In genomic region chr4:10729366-10729765, GRCh38 we compare ENCODE assay signal across 11 cellular contexts. TPM values are rescaled to one million over a fixed set of nuclear protein-coding genes. Genes with fewer than 3 reads are reported as not detected.
DNase-seq lines count a peak whose midpoint lies in the region; ATAC-seq lines count a peak whose summit lies in the region.
"Had no signal": no experiment of that assay in that cellular context is flagged by ENCODE, and none has a peak within 500 bp of the region (broad histone marks: within the 10 kb centered on the region; RNA-seq: fewer than 3 reads in every experiment).

No MANE protein-coding gene starts in this region.

- CTCF ChIA-PET in activated CD4-positive, alpha-beta T cell treated with anti-CD3 and anti-CD28 coated beads for 36 hours (lab: Charles Lee) = no interaction called here

- H3K9me3 Mint-ChIP-seq in activated CD4-positive, alpha-beta T cell treated with anti-CD3 and anti-CD28 coated beads, Interleukin-2, amount 10 ng/mL, durations not matched to agents 24 days and 14 days = peaks cover 17% of the 10 kb centered on the region
- no peaks in the 10 kb centered on the region for H3K9me3 Mint-ChIP-seq in activated CD4-positive, alpha-beta T cell treated with anti-CD3 and anti-CD28 coated beads for 36 hours (ENCODE audit: low read depth)
- peaks cover 15% of the 10 kb centered on the region for H3K9me3 Mint-ChIP-seq in stimulated activated naive CD8-positive, alpha-beta T cell treated with anti-CD3 and anti-CD28 coated beads, Interleukin-15, Interleukin-2, amounts not matched to agents 100 ng/mL and 50 ng/mL, for 24 hours
- peaks cover 0 to 6% of the 10 kb centered on the region in 2 donors for H3K9me3 Mint-ChIP-seq in stimulated activated naive CD8-positive, alpha-beta T cell treated with anti-CD3 and anti-CD28 coated beads, Interleukin-15, amount 100 ng/mL, for 72 hours
- no peaks in the 10 kb centered on the region for H3K9me3 Mint-ChIP-seq in activated naive CD8-positive, alpha-beta T cell (ENCODE audit: low read depth)
- H3K9me3 Mint-ChIP-seq in stimulated activated naive B cell treated with anti-CD40 and anti-IgM and Interleukin-4, amounts not matched to agents 10 μg/mL and 1 μg/mL and 100 μg/mL, for 72 hours = peaks cover 5 to 8% of the 10 kb centered on the region in 2 donors

- intact Hi-C loops in activated CD4-positive, alpha-beta T cell treated with anti-CD3 and anti-CD28 coated beads, Interleukin-2, amount 10 ng/mL, durations not matched to agents 24 days and 14 days (cut with micrococcal nuclease) = no loop called here
- intact Hi-C loops in activated CD4-positive, alpha-beta T cell treated with anti-CD3 and anti-CD28 coated beads for 36 hours (cut with DNase I, micrococcal nuclease) = no loop called here

- H3K36me3 Mint-ChIP-seq in activated CD4-positive, alpha-beta T cell treated with anti-CD3 and anti-CD28 coated beads, Interleukin-2, amount 10 ng/mL, durations not matched to agents 24 days and 14 days (ENCODE audit: low read depth) = peaks cover 11% of the 10 kb centered on the region
- no peaks in the 10 kb centered on the region for H3K36me3 Mint-ChIP-seq in activated CD4-positive, alpha-beta T cell treated with anti-CD3 and anti-CD28 coated beads for 36 hours (ENCODE audit: low read depth)
- H3K36me3 Mint-ChIP-seq in stimulated activated naive CD8-positive, alpha-beta T cell treated with anti-CD3 and anti-CD28 coated beads, Interleukin-15, Interleukin-2, amounts not matched to agents 100 ng/mL and 50 ng/mL, for 24 hours (ENCODE audit: low read depth) = no peaks in the 10 kb centered on the region
- H3K36me3 Mint-ChIP-seq in activated naive CD8-positive, alpha-beta T cell = no peaks in the 10 kb centered on the region
- peaks cover 5 to 9% of the 10 kb centered on the region in 2 donors for H3K36me3 Mint-ChIP-seq in stimulated activated naive B cell treated with anti-CD40 and anti-IgM and Interleukin-4, amounts not matched to agents 10 μg/mL and 1 μg/mL and 100 μg/mL, for 72 hours

- peak overlapping the region; percentile 97 for H3K27ac Mint-ChIP-seq in activated CD4-positive, alpha-beta T cell treated with anti-CD3 and anti-CD28 coated beads, Interleukin-2, amount 10 ng/mL, durations not matched to agents 24 days and 14 days
- no peak overlapping the region for H3K27ac Mint-ChIP-seq in activated CD4-positive, alpha-beta T cell treated with anti-CD3 and anti-CD28 coated beads for 36 hours
- peak overlapping the region; percentile 94 for H3K27ac Mint-ChIP-seq in stimulated activated naive CD8-positive, alpha-beta T cell treated with anti-CD3 and anti-CD28 coated beads, Interleukin-15, Interleukin-2, amounts not matched to agents 100 ng/mL and 50 ng/mL, for 24 hours
- H3K27ac Mint-ChIP-seq in stimulated activated naive CD8-positive, alpha-beta T cell treated with anti-CD3 and anti-CD28 coated beads, Interleukin-15, amount 100 ng/mL, for 72 hours = peak overlapping the region in 1 of 2 donors; percentile 34
- peak overlapping the region; percentile 30 for H3K27ac Mint-ChIP-seq in activated naive CD8-positive, alpha-beta T cell
- peak overlapping the region; percentile 33 for H3K27ac Mint-ChIP-seq in stimulated activated naive B cell treated with anti-CD40 and anti-IgM and Interleukin-4, amounts not matched to agents 10 μg/mL and 1 μg/mL and 100 μg/mL, for 72 hours

- POLR2A ChIA-PET in activated CD4-positive, alpha-beta T cell treated with anti-CD3 and anti-CD28 coated beads for 36 hours (lab: Charles Lee) = no interaction called here

- H3K4me3 Mint-ChIP-seq in activated CD4-positive, alpha-beta T cell treated with anti-CD3 and anti-CD28 coated beads, Interleukin-2, amount 10 ng/mL, durations not matched to agents 24 days and 14 days = no peak overlapping the region
- no peak overlapping the region for H3K4me3 Mint-ChIP-seq in activated CD4-positive, alpha-beta T cell treated with anti-CD3 and anti-CD28 coated beads for 36 hours
- peak overlapping the region; percentile 25 for H3K4me3 Mint-ChIP-seq in stimulated activated naive CD8-positive, alpha-beta T cell treated with anti-CD3 and anti-CD28 coated beads, Interleukin-15, Interleukin-2, amounts not matched to agents 100 ng/mL and 50 ng/mL, for 24 hours
- H3K4me3 Mint-ChIP-seq in stimulated activated naive CD8-positive, alpha-beta T cell treated with anti-CD3 and anti-CD28 coated beads, Interleukin-15, amount 100 ng/mL, for 72 hours = no peak overlapping the region
- no peak overlapping the region for H3K4me3 Mint-ChIP-seq in activated naive CD8-positive, alpha-beta T cell
- no peak overlapping the region for H3K4me3 Mint-ChIP-seq in stimulated activated naive B cell treated with anti-CD40 and anti-IgM and Interleukin-4, amounts not matched to agents 10 μg/mL and 1 μg/mL and 100 μg/mL, for 72 hours

- no peaks in the 10 kb centered on the region for H3K27me3 Mint-ChIP-seq in activated CD4-positive, alpha-beta T cell treated with anti-CD3 and anti-CD28 coated beads, Interleukin-2, amount 10 ng/mL, durations not matched to agents 24 days and 14 days
- peaks cover 2% of the 10 kb centered on the region for H3K27me3 Mint-ChIP-seq in activated CD4-positive, alpha-beta T cell treated with anti-CD3 and anti-CD28 coated beads for 36 hours
- no peaks in the 10 kb centered on the region for H3K27me3 Mint-ChIP-seq in stimulated activated naive CD8-positive, alpha-beta T cell treated with anti-CD3 and anti-CD28 coated beads, Interleukin-15, Interleukin-2, amounts not matched to agents 100 ng/mL and 50 ng/mL, for 24 hours
- H3K27me3 Mint-ChIP-seq in stimulated activated naive CD8-positive, alpha-beta T cell treated with anti-CD3 and anti-CD28 coated beads, Interleukin-15, amount 100 ng/mL, for 72 hours = no peaks in the 10 kb centered on the region
- H3K27me3 Mint-ChIP-seq in activated naive CD8-positive, alpha-beta T cell = no peaks in the 10 kb centered on the region
- no peaks in the 10 kb centered on the region for H3K27me3 Mint-ChIP-seq in stimulated activated naive B cell treated with anti-CD40 and anti-IgM and Interleukin-4, amounts not matched to agents 10 μg/mL and 1 μg/mL and 100 μg/mL, for 72 hours

- no peak for DNase-seq in activated CD4-positive, alpha-beta T cell treated with anti-CD3 and anti-CD28 coated beads, Interleukin-2, amount 10 ng/mL, durations not matched to agents 24 days and 14 days
- no peak for DNase-seq in activated CD4-positive, alpha-beta T cell treated with anti-CD3 and anti-CD28 coated beads for 36 hours
- DNase-seq in stimulated activated naive CD8-positive, alpha-beta T cell treated with anti-CD3 and anti-CD28 coated beads, Interleukin-15, amount 100 ng/mL, for 72 hours = no peak
- DNase-seq in stimulated activated naive B cell treated with anti-CD40 and anti-IgM and Interleukin-4, amounts not matched to agents 10 μg/mL and 1 μg/mL and 100 μg/mL, for 72 hours = no peak
- no peak for DNase-seq in NCI-H2227 (lab: John Stamatoyannopoulos, UW; ENCODE audit: unreplicated experiment)
- DNase-seq: GM23248 had no signal

- peaks cover 55% of the 10 kb centered on the region for H3K4me1 Mint-ChIP-seq in activated CD4-positive, alpha-beta T cell treated with anti-CD3 and anti-CD28 coated beads, Interleukin-2, amount 10 ng/mL, durations not matched to agents 24 days and 14 days
- peaks cover 53% of the 10 kb centered on the region for H3K4me1 Mint-ChIP-seq in activated CD4-positive, alpha-beta T cell treated with anti-CD3 and anti-CD28 coated beads for 36 hours
- peaks cover 81% of the 10 kb centered on the region for H3K4me1 Mint-ChIP-seq in stimulated activated naive CD8-positive, alpha-beta T cell treated with anti-CD3 and anti-CD28 coated beads, Interleukin-15, Interleukin-2, amounts not matched to agents 100 ng/mL and 50 ng/mL, for 24 hours (ENCODE audit: low read depth)
- H3K4me1 Mint-ChIP-seq in stimulated activated naive CD8-positive, alpha-beta T cell treated with anti-CD3 and anti-CD28 coated beads, Interleukin-15, amount 100 ng/mL, for 72 hours = peaks cover 83% of the 10 kb centered on the region
- peaks cover 30% of the 10 kb centered on the region for H3K4me1 Mint-ChIP-seq in activated naive CD8-positive, alpha-beta T cell (ENCODE audit: low read depth)
- peaks cover 48 to 93% of the 10 kb centered on the region in 2 donors for H3K4me1 Mint-ChIP-seq in stimulated activated naive B cell treated with anti-CD40 and anti-IgM and Interleukin-4, amounts not matched to agents 10 μg/mL and 1 μg/mL and 100 μg/mL, for 72 hours

- ATAC-seq in activated CD4-positive, alpha-beta T cell treated with anti-CD3 and anti-CD28 coated beads for 36 hours = no peak
- no peak for ATAC-seq in stimulated activated naive CD8-positive, alpha-beta T cell treated with anti-CD3 and anti-CD28 coated beads, Interleukin-15, amount 100 ng/mL, for 72 hours
- ATAC-seq in stimulated activated naive B cell treated with anti-CD40 and anti-IgM and Interleukin-4, amounts not matched to agents 10 μg/mL and 1 μg/mL and 100 μg/mL, for 72 hours (replicated peaks) = no peak
- ATAC-seq in HG03039 (IDR thresholded peaks at IDR 0.05; ENCODE audit: unreplicated experiment) = no peak
- ATAC-seq: HCT116 had no signal

RNA-seq across cellular contexts. Expression of gene CLNK, which starts 44.8 kb away (rescaled TPM):
- total RNA-seq in activated CD4-positive, alpha-beta T cell treated with anti-CD3 and anti-CD28 coated beads, Interleukin-2, amount 10 ng/mL, durations not matched to agents 24 days and 14 days = 0.79 and 0.80 TPM in 2 replicates
- total RNA-seq in activated CD4-positive, alpha-beta T cell treated with anti-CD3 and anti-CD28 coated beads for 36 hours = not detected
- total RNA-seq: A673, GM23248 had no signal
